ENCODE assay signal across 9 cellular contexts in the genomic region with DNA sequence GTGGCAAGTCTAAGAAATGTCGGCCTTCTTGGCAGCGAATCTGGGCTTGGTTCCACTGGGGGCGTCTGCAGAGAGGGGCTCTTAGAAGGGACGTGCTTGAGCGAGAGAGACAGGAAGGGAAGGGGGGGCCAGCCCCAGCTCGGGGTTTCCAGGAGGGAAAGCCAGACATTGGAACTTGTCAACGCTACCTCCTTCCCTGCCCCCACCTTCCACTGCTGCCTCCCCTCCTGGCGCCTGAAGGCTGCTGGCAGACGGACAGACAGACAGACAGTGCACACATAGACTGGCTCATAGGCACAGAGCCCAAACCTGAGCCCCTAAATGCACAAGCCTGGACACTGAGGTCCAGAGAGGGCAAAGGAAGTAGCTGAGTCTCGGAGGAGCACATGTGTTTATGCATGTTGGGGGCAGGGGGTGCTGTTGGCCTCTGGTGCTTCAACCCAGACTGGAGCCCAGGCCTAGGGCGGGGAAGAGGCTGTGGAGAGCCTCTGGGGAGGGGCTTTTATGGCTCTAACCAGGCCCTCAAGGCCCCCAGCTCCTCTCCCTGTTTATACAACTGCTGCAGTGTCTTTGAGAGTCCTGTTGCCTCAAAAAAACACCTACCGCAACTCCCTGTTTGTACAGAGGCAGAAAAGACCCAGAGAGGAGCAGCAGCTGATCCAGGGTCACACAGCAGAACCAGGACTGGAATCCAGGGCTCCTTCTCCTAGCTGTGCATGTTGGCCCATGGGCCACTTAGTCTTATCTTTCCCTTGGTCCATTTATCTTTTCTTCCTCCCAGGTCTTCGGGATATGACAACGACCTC. TPM values are rescaled to one million over a fixed set of nuclear protein-coding genes. Genes with fewer than 3 reads are reported as not detected.
DNase-seq lines count a peak whose midpoint lies in the region; ATAC-seq and TF ChIP-seq lines count a peak whose summit lies in the region.
"Had no signal": no experiment of that assay in that cellular context is flagged by ENCODE, and none has a peak within 500 bp of the region (broad histone marks: within the 10 kb centered on the region; RNA-seq: fewer than 3 reads in every experiment).

No MANE protein-coding gene starts in this region.

- DNase-seq in NCI-H345 (lab: John Stamatoyannopoulos, UW) (peak; percentile 55), NCI-H345 treated with DMSO at 0.1 percent for 48 hours (lab: John Stamatoyannopoulos, UW; ENCODE audit: unreplicated experiment) (no peak), T follicular helper cell (ENCODE audit: low read depth) (peak; percentile 35), ascending aorta (ENCODE audit: low spot score in 2 of 2) (no peak), mesenchymal stem cell (peak; percentile 66), superior temporal gyrus (ENCODE audit: extremely low spot score) (peak; percentile 49), COLO829 (ENCODE audit: low spot score) (no peak)

- H3K27me3 ChIP-seq in ascending aorta (no peaks in the 10 kb centered on the region), mesenchymal stem cell (ENCODE audit: control insufficient read depth in 1 of 2, insufficient read depth in 1 of 2, low read length in 2 of 2) (no peaks in the 10 kb centered on the region)

- H3K9me3 ChIP-seq in ascending aorta (no peaks in the 10 kb centered on the region), mesenchymal stem cell (ENCODE audit: control insufficient read depth, low read length) (no peaks in the 10 kb centered on the region)

- WGBS in mesenchymal stem cell = 25% methylated on average over 12 of the region's 14 CpGs

- peak overlapping the region; percentile 57 to 92 for H3K4ac ChIP-seq in mesenchymal stem cell (ENCODE audit: low read depth in 1 of 2, low read length in 2 of 2)

- H3K36me3 ChIP-seq in ascending aorta (no peaks in the 10 kb centered on the region), mesenchymal stem cell (ENCODE audit: control insufficient read depth in 1 of 2, insufficient read depth in 2 of 2, low read depth in 1 of 2, low read length in 2 of 2) (no peaks in the 10 kb centered on the region)

- H3K4me1 ChIP-seq in ascending aorta (peaks cover 31 to 43% of the 10 kb centered on the region in 2 donors), mesenchymal stem cell (ENCODE audit: control insufficient read depth, insufficient read depth, low read depth, low read length) (peaks cover 71% of the 10 kb centered on the region)

- H3K27ac ChIP-seq in ascending aorta (peak overlapping the region; percentile 12 to 43), mesenchymal stem cell (ENCODE audit: low read length, poor library complexity, severe bottlenecking) (no peak overlapping the region)
- H3K27ac ChIP-seq: C4-2B had no signal

- no peak for ATAC-seq in GM21825 (IDR thresholded peaks at IDR 0.05; ENCODE audit: unreplicated experiment)

- H2BK15ac ChIP-seq in mesenchymal stem cell (ENCODE audit: low read depth, poor library complexity, severe bottlenecking) = peak overlapping the region; percentile 60

- peak overlapping the region; percentile 29 for H3K9ac ChIP-seq in mesenchymal stem cell (ENCODE audit: low read length)

- H3K79me1 ChIP-seq in mesenchymal stem cell (replicated peaks; ENCODE audit: low read length, poor library complexity, severe bottlenecking) = no peaks in the 10 kb centered on the region

- H4K8ac ChIP-seq in mesenchymal stem cell (ENCODE audit: low read length) = peak overlapping the region; percentile 93

- peak overlapping the region in 1 of 2 experiments; percentile 78 for H3K14ac ChIP-seq in mesenchymal stem cell (ENCODE audit: low read length in 2 of 2)

- peak overlapping the region; percentile 87 to 98 for H3K18ac ChIP-seq in mesenchymal stem cell (ENCODE audit: low read depth in 1 of 2, low read length in 2 of 2)

- no peak overlapping the region for H2AFZ ChIP-seq in mesenchymal stem cell (ENCODE audit: low read depth, low read length)

- peak in 1 of 3 experiments; percentile 48 for TF ChIP-seq CTCF in ascending aorta (IDR thresholded peaks at IDR 0.05)

- H2AK5ac ChIP-seq in mesenchymal stem cell (ENCODE audit: low read length, severe bottlenecking) = peak overlapping the region; percentile 27

- H3K4me3 ChIP-seq in ascending aorta (peak overlapping the region in 1 of 2 donors; percentile 45), mesenchymal stem cell (ENCODE audit: insufficient read depth in 1 of 2, low read depth in 1 of 2, low read length in 2 of 2) (no peak overlapping the region)

- no peak overlapping the region for H3K4me2 ChIP-seq in mesenchymal stem cell (ENCODE audit: low read length, poor library complexity, severe bottlenecking)

- H3K23ac ChIP-seq in mesenchymal stem cell (ENCODE audit: low read length in 2 of 2) = peak overlapping the region in 1 of 2 experiments; percentile 83

- peak overlapping the region; percentile 81 to 95 for H2BK12ac ChIP-seq in mesenchymal stem cell (ENCODE audit: low read length in 2 of 2)

- peak overlapping the region; percentile 85 for H2BK120ac ChIP-seq in mesenchymal stem cell (ENCODE audit: low read depth, low read length)

- intact Hi-C loops in ascending aorta (cut with DNase I) = no loop called here

- H4K91ac ChIP-seq in mesenchymal stem cell (ENCODE audit: low read length) = peak overlapping the region; percentile 91

- H2BK5ac ChIP-seq in mesenchymal stem cell (ENCODE audit: low read depth, low read length, poor library complexity, severe bottlenecking) = no peak overlapping the region

RNA-seq across cellular contexts. Expression of a gene that starts 33.1 kb away (rescaled TPM):
- 70.4 TPM for total RNA-seq in ascending aorta
- 68.4 TPM for polyA plus RNA-seq in mesenchymal stem cell (2013, experiment 1 of 2)
- polyA plus RNA-seq in mesenchymal stem cell (2013, experiment 2 of 2) = 68.6 TPM

Comparison
In these comparisons a context has a peak if more than half of its experiments do, and no peak if none do; other contexts are left out.
1. DNase-seq: peak in NCI-H345 (single experiment), T follicular helper cell (single experiment), mesenchymal stem cell (single experiment) and superior temporal gyrus (single experiment); none in NCI-H345 treated with DMSO at 0.1 percent for 48 hours (single experiment), ascending aorta (0 of 2) and COLO829 (single experiment).